ENCODE assay signal across 13 cellular contexts in the genomic region with DNA sequence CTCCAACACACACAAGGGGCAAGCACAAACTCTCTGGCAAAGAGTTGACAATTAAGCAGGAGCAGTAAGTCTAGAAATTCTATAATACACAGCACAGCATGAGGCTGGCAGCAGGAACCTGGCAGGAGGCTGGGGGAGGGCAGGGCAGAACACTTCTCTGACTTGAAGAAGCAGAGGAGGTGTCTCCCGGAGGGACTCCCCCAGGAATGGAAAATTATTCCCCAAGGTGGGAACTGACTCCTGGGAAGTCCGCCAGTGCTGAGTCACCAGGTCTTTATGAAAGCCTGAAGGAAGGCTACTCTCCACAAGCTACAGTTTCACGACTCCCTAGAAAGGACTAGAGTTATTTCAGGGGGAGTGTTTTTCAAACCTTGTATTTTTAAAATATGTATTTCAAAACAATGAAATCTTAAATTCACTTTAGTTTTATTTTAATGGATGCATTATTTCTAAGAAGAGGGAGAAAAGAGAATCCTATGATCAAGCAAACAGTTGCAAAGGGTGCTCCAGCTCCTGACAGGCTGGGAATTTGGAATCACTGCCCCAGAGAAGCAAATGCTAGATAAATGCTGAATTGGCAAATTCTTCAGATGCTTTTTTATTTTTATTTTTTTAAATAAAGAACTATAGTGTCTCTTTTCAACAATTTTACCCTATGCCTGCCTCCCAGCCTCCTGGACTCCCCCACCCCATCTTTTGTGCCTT.
DNase-seq lines count a peak whose midpoint lies in the region; TF ChIP-seq lines count a peak whose summit lies in the region.
"Had no signal": no experiment of that assay in that cellular context is flagged by ENCODE, and none has a peak within 500 bp of the region (broad histone marks: within the 10 kb centered on the region; RNA-seq: fewer than 3 reads in every experiment).

No MANE protein-coding gene starts in this region.

- no peak overlapping the region for H3K4me3 Mint-ChIP-seq in nephron progenitor cell
- H3K4me3 Mint-ChIP-seq: activated naive CD8-positive, alpha-beta T cell treated with anti-CD3 and anti-CD28 coated beads, Interleukin-2, amount 10 ng/mL, durations not matched to agents 7 days and 5 days; WTC11 had no signal

- TF ChIP-seq CTCF in choroid plexus epithelial cell (conservative IDR thresholded peaks at IDR 0.05; ENCODE audit: low read depth, low read length) (no peak), nephron progenitor cell (IDR thresholded peaks at IDR 0.05) (no peak)

- DNase-seq in AG20443 (ENCODE audit: low spot score) (peak; percentile 62), LHCN-M2 (ENCODE audit: low read depth) (peak; percentile 58), choroid plexus epithelial cell (ENCODE audit: low read depth) (peak; percentile 58), nephron progenitor cell (no peak), SHP77 (lab: John Stamatoyannopoulos, UW) (no peak), cerebellar nuclear complex (lab: John Stamatoyannopoulos, UW) (no peak)
- no peak for DNase-seq in activated CD4-positive, alpha-beta T cell treated with anti-CD3 and anti-CD28 coated beads for 4 hours
- DNase-seq in activated naive CD4-positive, alpha-beta T cell treated with anti-CD3 and anti-CD28 coated beads, Interleukin-2, amount 50 U/mL, for 16 hours, result no peak
- DNase-seq: activated naive CD8-positive, alpha-beta T cell treated with anti-CD3 and anti-CD28 coated beads, Interleukin-2, amount 10 ng/mL, durations not matched to agents 7 days and 5 days; DND-41; NCI-H1930 had no signal

- H3K9me3 Mint-ChIP-seq in nephron progenitor cell, result peaks cover 9% of the 10 kb centered on the region

- peaks cover 36% of the 10 kb centered on the region for H3K4me1 Mint-ChIP-seq in nephron progenitor cell

- H3K36me3 Mint-ChIP-seq in nephron progenitor cell (ENCODE audit: low read depth), result no peaks in the 10 kb centered on the region
- H3K36me3 Mint-ChIP-seq: activated naive CD8-positive, alpha-beta T cell treated with anti-CD3 and anti-CD28 coated beads, Interleukin-2, amount 10 ng/mL, durations not matched to agents 7 days and 5 days had no signal

- no peak overlapping the region for H3K4me3 ChIP-seq in choroid plexus epithelial cell (ENCODE audit: low read depth, low read length)
- H3K4me3 ChIP-seq: pancreas had no signal

- H3K27me3 Mint-ChIP-seq in nephron progenitor cell (ENCODE audit: low read depth, poor library complexity), result peaks cover 6% of the 10 kb centered on the region

- peak overlapping the region; percentile 95 for H3K27ac Mint-ChIP-seq in nephron progenitor cell
- H3K27ac Mint-ChIP-seq: activated naive CD8-positive, alpha-beta T cell treated with anti-CD3 and anti-CD28 coated beads, Interleukin-2, amount 10 ng/mL, durations not matched to agents 7 days and 5 days; WTC11 had no signal

Comparison
In these comparisons a context has a peak if more than half of its experiments do, and no peak if none do; other contexts are left out.
1. DNase-seq: peak in AG20443 (single experiment), LHCN-M2 (single experiment) and choroid plexus epithelial cell (single experiment); none in nephron progenitor cell (single experiment), SHP77 (0 of 2), activated CD4-positive, alpha-beta T cell treated with anti-CD3 and anti-CD28 coated beads for 4 hours (0 of 2), activated naive CD4-positive, alpha-beta T cell treated with anti-CD3 and anti-CD28 coated beads, Interleukin-2, amount 50 U/mL, for 16 hours (single experiment) and cerebellar nuclear complex (0 of 2).